Comparison of ENCODE assay signal across 8 cellular contexts in genomic region chr17:69695646-69696045, GRCh38.
"Had no signal": no experiment of that assay in that cellular context is flagged by ENCODE, and none has a peak within 500 bp of the region (broad histone marks: within the 10 kb centered on the region; RNA-seq: fewer than 3 reads in every experiment).

No MANE protein-coding gene starts in this region.

- H3K27ac ChIP-seq: GM23248 had no signal

- DNase-seq: GM23248, GOT3, H7, HFFc6, IMR-90, KG1 had no signal

- H3K4me1 ChIP-seq: HAP-1 had no signal

- H3K36me3 ChIP-seq: HAP-1 had no signal

- H3K9me3 ChIP-seq: HAP-1 had no signal

- H3K4me3 ChIP-seq: GM23248, HAP-1, K562 had no signal
